In the genomic region with DNA sequence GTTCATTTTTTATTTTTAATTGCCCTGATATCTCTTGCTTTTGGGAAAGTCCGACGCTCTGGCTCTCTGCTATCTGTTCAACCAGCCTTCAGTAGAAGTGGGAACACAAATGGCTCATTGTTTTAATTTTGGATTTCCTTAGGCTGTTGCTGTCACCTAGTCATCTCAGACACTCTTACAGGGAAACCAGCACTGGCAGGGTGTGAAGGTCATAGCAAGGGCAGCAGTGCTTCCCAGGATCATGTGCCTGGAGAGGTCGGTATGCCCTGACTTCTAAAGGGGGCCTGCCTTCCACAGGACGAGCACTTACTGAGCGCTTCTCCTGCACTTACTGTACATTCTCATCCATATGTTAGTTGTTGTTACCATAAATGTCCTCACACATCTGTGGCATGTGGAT, we compare ENCODE assay signal across 34 cellular contexts.
"Had no signal": no experiment of that assay in that cellular context is flagged by ENCODE, and none has a peak within 500 bp of the region (broad histone marks: within the 10 kb centered on the region; RNA-seq: fewer than 3 reads in every experiment).

No MANE protein-coding gene starts in this region.

- H3K27me3 ChIP-seq: brain microvascular endothelial cell, MG63, Peyer's patch had no signal

- ATAC-seq: activated naive CD8-positive, alpha-beta T cell treated with anti-CD3 and anti-CD28 coated beads, Interleukin-2, amount 50 U/mL, for 24 hours; activated T-cell treated with anti-CD3 and anti-CD28 coated beads, Interleukin-2, amount 50 U/mL, for 4 hours; PC-3 had no signal

- DNase-seq: activated B cell treated with CpG ODN at 0.5 μM for 24 hours; activated CD4-positive, alpha-beta memory T cell treated with anti-CD3 and anti-CD28 coated beads for 36 hours; activated CD4-positive, alpha-beta T cell treated with anti-CD3 and anti-CD28 coated beads for 4 hours; activated CD4-positive, alpha-beta T cell treated with anti-CD3 and anti-CD28 coated beads, Interleukin-2, amount 50 U/mL, for 1 hour; activated CD4-positive, CD25-positive, alpha-beta regulatory T cell treated with anti-CD3 and anti-CD28 coated beads, Interleukin-2, amount 50 U/mL, for 72 hours; activated CD8-positive, alpha-beta memory T cell treated with anti-CD3 and anti-CD28 coated beads, Interleukin-2, amount 50 U/mL, for 4 hours; activated naive CD4-positive, alpha-beta T cell treated with anti-CD3 and anti-CD28 coated beads, Interleukin-2, amount 10 ng/mL, durations not matched to agents 7 days and 5 days; activated naive CD8-positive, alpha-beta T cell treated with anti-CD3 and anti-CD28 coated beads, Interleukin-2, amount 50 U/mL, for 24 hours; activated T-cell treated with anti-CD3 and anti-CD28 coated beads for 4 hours; activated T-cell treated with anti-CD3 and anti-CD28 coated beads, Interleukin-2, amount 50 U/mL, for 4 hours; anterior cingulate cortex; brain microvascular endothelial cell; cerebellar nuclear complex; Kasumi-1; KG1; MG63; NCI-H1048; NCI-H146; NCI-H187; NCI-H2029 treated with DMSO at 0.1 percent for 48 hours; NCI-H2107; NCI-H2171; NCI-H510A; NCI-H526; NCI-H748 treated with DMSO at 0.1 percent for 48 hours; NK-92 treated with Interleukin-12 subunit alpha and Interleukin-12 subunit beta, amount 100 ng/mL, for 24 hours; PC-3; Peyer's patch; RPMI8226; SW 1271; T-helper 1 cell; T-helper 2 cell; T-helper 9 cell had no signal

- H3K4me3 ChIP-seq: MG63, Peyer's patch had no signal

- H3K36me3 ChIP-seq: brain microvascular endothelial cell, Peyer's patch had no signal

- H3K4me1 ChIP-seq: Peyer's patch had no signal

- H3K27ac ChIP-seq: brain microvascular endothelial cell, Peyer's patch, VCaP had no signal

- H3K9me3 ChIP-seq: MG63, Peyer's patch had no signal
